Comparison of ENCODE assay signal across 17 cellular contexts in the genomic region with DNA sequence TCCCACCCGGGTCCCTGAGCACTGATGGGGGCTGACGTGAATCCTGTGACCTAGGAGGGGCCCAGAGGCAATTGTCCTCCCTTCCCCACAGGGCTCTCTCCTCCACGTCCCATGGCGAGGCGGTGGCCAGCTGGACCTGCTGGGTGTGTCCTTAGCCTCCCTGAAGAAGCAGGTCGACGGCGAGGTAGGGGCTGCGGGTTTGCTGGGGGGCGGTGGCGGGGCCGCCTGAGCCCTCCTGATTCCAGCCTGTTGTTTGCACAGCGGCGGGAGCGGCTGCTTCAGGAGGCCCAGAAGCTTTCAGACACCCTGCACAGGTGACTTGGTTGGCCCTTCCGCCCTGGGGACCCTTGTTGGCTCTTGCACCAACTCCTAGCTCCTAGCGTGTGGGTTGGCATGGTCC. TPM values are rescaled to one million over a fixed set of nuclear protein-coding genes. Genes with fewer than 3 reads are reported as not detected.
A peak's percentile ranks its signal among the peaks of the same experiment; 100 is the strongest.
DNase-seq lines count a peak whose midpoint lies in the region; ATAC-seq and TF ChIP-seq lines count a peak whose summit lies in the region.
"Had no signal": no experiment of that assay in that cellular context is flagged by ENCODE, and none has a peak within 500 bp of the region (broad histone marks: within the 10 kb centered on the region; RNA-seq: fewer than 3 reads in every experiment).

No MANE protein-coding gene starts in this region.

- no peak overlapping the region for H3K27ac Mint-ChIP-seq in Calu3 (ENCODE audit: unreplicated experiment)
- no peak overlapping the region for H3K27ac Mint-ChIP-seq in activated CD4-positive, alpha-beta memory T cell treated with anti-CD3 and anti-CD28 coated beads, Interleukin-2, amount 10 ng/mL, durations not matched to agents 7 days and 5 days
- H3K27ac Mint-ChIP-seq in naive thymus-derived CD4-positive, alpha-beta T cell: peak overlapping the region in 2 of 9 donors; percentile 56 to 66

- POLR2A ChIA-PET in activated CD4-positive, alpha-beta memory T cell treated with anti-CD3 and anti-CD28 coated beads, Interleukin-2, amount 10 ng/mL, durations not matched to agents 7 days and 5 days (lab: Charles Lee): interaction anchor here (0.8 to 1.3 kb wide), 2 partner anchors 14 to 17 kb away, joined by 4 to 5 read pairs; no protein-coding TSS in a partner anchor
- POLR2A ChIA-PET in naive thymus-derived CD4-positive, alpha-beta T cell (lab: Charles Lee): no interaction called here

- H3K36me3 ChIP-seq in naive thymus-derived CD4-positive, alpha-beta T cell (ENCODE audit: control insufficient read depth in 2 of 3, insufficient read depth in 3 of 3, low read length in 3 of 3): peaks cover 0 to 32% (median 0%) of the 10 kb centered on the region in 3 experiments
- H3K36me3 ChIP-seq: ovary had no signal

- DNase-seq in Calu3 (no peak), HK-2 (ENCODE audit: unreplicated experiment) (no peak), NCI-H1092 treated with DMSO at 0.1 percent for 48 hours (lab: John Stamatoyannopoulos, UW) (no peak)
- no peak for DNase-seq in activated CD4-positive, alpha-beta memory T cell treated with anti-CD3 and anti-CD28 coated beads, Interleukin-2, amount 10 ng/mL, durations not matched to agents 7 days and 5 days
- DNase-seq in naive thymus-derived CD4-positive, alpha-beta T cell: no peak
- DNase-seq: amygdala; erythroblast; GF-D8; mesenchymal stem cell; NCI-H1436 treated with DMSO at 0.1 percent for 48 hours; NCI-H226; ovary; stimulated activated CD4-positive, alpha-beta T cell treated with anti-CD3 and anti-CD28 coated beads, Interleukin-12 subunit alpha, Interleukin-12 subunit beta, amount 100 ng/mL, for 4 hours; substantia nigra had no signal

- no peak overlapping the region for H3K4me3 ChIP-seq in naive thymus-derived CD4-positive, alpha-beta T cell (ENCODE audit: low read length)
- H3K4me3 ChIP-seq: ovary had no signal

- no peaks in the 10 kb centered on the region for H3K27me3 ChIP-seq in naive thymus-derived CD4-positive, alpha-beta T cell (ENCODE audit: control insufficient read depth in 2 of 2, insufficient read depth in 2 of 2, low read length in 2 of 2)
- H3K27me3 ChIP-seq: ovary had no signal

- no peaks in the 10 kb centered on the region for H3K4me1 Mint-ChIP-seq in Calu3 (ENCODE audit: low read depth, unreplicated experiment)
- peaks cover 15% of the 10 kb centered on the region for H3K4me1 Mint-ChIP-seq in activated CD4-positive, alpha-beta memory T cell treated with anti-CD3 and anti-CD28 coated beads, Interleukin-2, amount 10 ng/mL, durations not matched to agents 7 days and 5 days
- H3K4me1 Mint-ChIP-seq in naive thymus-derived CD4-positive, alpha-beta T cell: peaks cover 0 to 11% (median 4%) of the 10 kb centered on the region in 7 donors

- peak overlapping the region; percentile 98 for H3K4me3 Mint-ChIP-seq in Calu3 (ENCODE audit: low read depth, unreplicated experiment)
- peak overlapping the region; percentile 57 for H3K4me3 Mint-ChIP-seq in activated CD4-positive, alpha-beta memory T cell treated with anti-CD3 and anti-CD28 coated beads, Interleukin-2, amount 10 ng/mL, durations not matched to agents 7 days and 5 days
- H3K4me3 Mint-ChIP-seq in naive thymus-derived CD4-positive, alpha-beta T cell: peak overlapping the region in 9 of 10 donors; percentile 16 to 90 (median 66)

- peak overlapping the region; percentile 87; the same call in 1 of the 2 replicates for H3K27ac ChIP-seq in C4-2B
- H3K27ac ChIP-seq in naive thymus-derived CD4-positive, alpha-beta T cell (ENCODE audit: low read depth, low read length): no peak overlapping the region
- H3K27ac ChIP-seq: ovary had no signal

- intact Hi-C loops in Calu3 (cut with micrococcal nuclease; ENCODE audit: unreplicated experiment): no loop called here
- intact Hi-C loops in naive thymus-derived CD4-positive, alpha-beta T cell (cut with micrococcal nuclease): no loop called here

- no peaks in the 10 kb centered on the region for H3K27me3 Mint-ChIP-seq in Calu3 (ENCODE audit: unreplicated experiment)
- no peaks in the 10 kb centered on the region for H3K27me3 Mint-ChIP-seq in activated CD4-positive, alpha-beta memory T cell treated with anti-CD3 and anti-CD28 coated beads, Interleukin-2, amount 10 ng/mL, durations not matched to agents 7 days and 5 days
- no peaks in the 10 kb centered on the region for H3K27me3 Mint-ChIP-seq in naive thymus-derived CD4-positive, alpha-beta T cell

- no peaks in the 10 kb centered on the region for H3K9me3 Mint-ChIP-seq in Calu3 (ENCODE audit: low read depth, unreplicated experiment)
- H3K9me3 Mint-ChIP-seq in activated CD4-positive, alpha-beta memory T cell treated with anti-CD3 and anti-CD28 coated beads, Interleukin-2, amount 10 ng/mL, durations not matched to agents 7 days and 5 days: no peaks in the 10 kb centered on the region
- H3K9me3 Mint-ChIP-seq in naive thymus-derived CD4-positive, alpha-beta T cell: peaks cover 0 to 2% (median 0%) of the 10 kb centered on the region in 11 donors

- TF ChIP-seq CTCF in C4-2B (conservative IDR thresholded peaks at IDR 0.05) (no peak), Calu3 (IDR thresholded peaks at IDR 0.05; ENCODE audit: unreplicated experiment) (no peak)

- ATAC-seq in naive thymus-derived CD4-positive, alpha-beta T cell: no peak
- ATAC-seq in esophagus mucosa: no peak
- no peak for ATAC-seq in GM19351 (IDR thresholded peaks at IDR 0.05; ENCODE audit: unreplicated experiment)

- peaks cover 80% of the 10 kb centered on the region for H3K36me3 Mint-ChIP-seq in Calu3 (ENCODE audit: insufficient read depth, unreplicated experiment)
- peaks cover 13% of the 10 kb centered on the region for H3K36me3 Mint-ChIP-seq in activated CD4-positive, alpha-beta memory T cell treated with anti-CD3 and anti-CD28 coated beads, Interleukin-2, amount 10 ng/mL, durations not matched to agents 7 days and 5 days (ENCODE audit: low read depth)
- peaks cover 0 to 6% (median 0%) of the 10 kb centered on the region in 5 donors for H3K36me3 Mint-ChIP-seq in naive thymus-derived CD4-positive, alpha-beta T cell

- CTCF ChIA-PET in Calu3 (lab: Charles Lee): no interaction called here
- CTCF ChIA-PET in activated CD4-positive, alpha-beta memory T cell treated with anti-CD3 and anti-CD28 coated beads, Interleukin-2, amount 10 ng/mL, durations not matched to agents 7 days and 5 days (lab: Charles Lee): no interaction called here
- CTCF ChIA-PET in naive thymus-derived CD4-positive, alpha-beta T cell (lab: Charles Lee): no interaction called here

- H3K9me3 ChIP-seq in naive thymus-derived CD4-positive, alpha-beta T cell (ENCODE audit: control insufficient read depth in 2 of 3, low read length in 3 of 3): no peaks in the 10 kb centered on the region
- H3K9me3 ChIP-seq: ovary had no signal

- BruUV-seq in Calu3 (replicated peaks; lab: Mats Ljungman, UMichigan): no TSS peak

- peaks cover 5 to 8% of the 10 kb centered on the region in 2 donors for H3K4me1 ChIP-seq in naive thymus-derived CD4-positive, alpha-beta T cell (ENCODE audit: control insufficient read depth in 2 of 2, insufficient read depth in 2 of 2, low read length in 2 of 2)

RNA-seq across cellular contexts. Expression of a gene that starts 1.7 kb away (rescaled TPM):
- total RNA-seq in Calu3 (2022) (154 and 173 TPM in 2 replicates), esophagus mucosa (20.2 TPM)
- 10 to 100 TPM; 77.6 to 80.0 TPM for total RNA-seq in activated CD4-positive, alpha-beta memory T cell treated with anti-CD3 and anti-CD28 coated beads, Interleukin-2, amount 10 ng/mL, durations not matched to agents 7 days and 5 days
- total RNA-seq in naive thymus-derived CD4-positive, alpha-beta T cell: 10 to 100 TPM; 32.0 to 74.8 (median 51.7) TPM
- 1 to 10 TPM; 4.5 to 8.2 TPM for polyA plus RNA-seq in naive thymus-derived CD4-positive, alpha-beta T cell

RNA-seq across cellular contexts. Expression of a gene that starts 1.9 kb away (rescaled TPM):
- total RNA-seq in Calu3 (2022): 47.5 and 51.1 TPM in 2 replicates
- total RNA-seq in activated CD4-positive, alpha-beta memory T cell treated with anti-CD3 and anti-CD28 coated beads, Interleukin-2, amount 10 ng/mL, durations not matched to agents 7 days and 5 days: 10 to 100 TPM; 22.2 to 22.3 TPM
- 10 to 100 TPM; 16.3 to 34.3 (median 30.3) TPM for total RNA-seq in naive thymus-derived CD4-positive, alpha-beta T cell
- polyA plus RNA-seq in naive thymus-derived CD4-positive, alpha-beta T cell: 10 to 100 TPM; 21.2 to 42.9 TPM
- 14.4 TPM for total RNA-seq in esophagus mucosa

RNA-seq across cellular contexts. Expression of a gene that starts 10.4 kb away (rescaled TPM):
- total RNA-seq in Calu3 (2022) (not detected in 2 replicates), esophagus mucosa (not detected)
- not detected for total RNA-seq in activated CD4-positive, alpha-beta memory T cell treated with anti-CD3 and anti-CD28 coated beads, Interleukin-2, amount 10 ng/mL, durations not matched to agents 7 days and 5 days
- total RNA-seq in naive thymus-derived CD4-positive, alpha-beta T cell: not detected
- polyA plus RNA-seq in naive thymus-derived CD4-positive, alpha-beta T cell: not detected
- total RNA-seq: ovary had no signal
- polyA plus RNA-seq: ovary had no signal

RNA-seq across cellular contexts. Expression of a gene that starts 29.6 kb away (rescaled TPM):
- total RNA-seq in Calu3 (2022) (3.4 and 8.9 TPM in 2 replicates), esophagus mucosa (2.8 TPM)
- not detected for total RNA-seq in activated CD4-positive, alpha-beta memory T cell treated with anti-CD3 and anti-CD28 coated beads, Interleukin-2, amount 10 ng/mL, durations not matched to agents 7 days and 5 days
- under 1 TPM in 1 of 5 experiments, not detected in 4; 0.64 TPM for total RNA-seq in naive thymus-derived CD4-positive, alpha-beta T cell
- not detected for polyA plus RNA-seq in naive thymus-derived CD4-positive, alpha-beta T cell

RNA-seq across cellular contexts. Expression of a gene that starts 49.3 kb away (rescaled TPM):
- total RNA-seq in Calu3 (2022) (51.9 and 58.4 TPM in 2 replicates), esophagus mucosa (18.1 TPM)
- 10 to 100 TPM; 34.0 to 34.8 TPM for total RNA-seq in activated CD4-positive, alpha-beta memory T cell treated with anti-CD3 and anti-CD28 coated beads, Interleukin-2, amount 10 ng/mL, durations not matched to agents 7 days and 5 days
- 10 to 100 TPM; 39.0 to 55.5 (median 46.1) TPM for total RNA-seq in naive thymus-derived CD4-positive, alpha-beta T cell
- 10 to 100 TPM; 13.9 to 34.9 TPM for polyA plus RNA-seq in naive thymus-derived CD4-positive, alpha-beta T cell
